In genomic region chr4:113572620-113573019, GRCh38 we compare ENCODE assay signal across 23 cellular contexts.
DNase-seq lines count a peak whose midpoint lies in the region; ATAC-seq, FAIRE-seq and TF ChIP-seq lines count a peak whose summit lies in the region.
"Had no signal": no experiment of that assay in that cellular context is flagged by ENCODE, and none has a peak within 500 bp of the region (broad histone marks: within the 10 kb centered on the region; RNA-seq: fewer than 3 reads in every experiment).

No MANE protein-coding gene starts in this region.

- H4K20me1 ChIP-seq in OCI-LY1 (ENCODE audit: insufficient read depth, low read length) (no peaks in the 10 kb centered on the region), K562 (replicated peaks; ENCODE audit: control insufficient read depth, insufficient read depth, low read length) (no peaks in the 10 kb centered on the region), MM.1S (ENCODE audit: insufficient read depth, low read length) (no peaks in the 10 kb centered on the region)

- DNase-seq in left ventricle myocardium inferior (no peak), cardiac septum (ENCODE audit: low spot score) (no peak), K562 (ENCODE audit: extremely low read depth in 1 of 4, low spot score in 3 of 4) (no peak), natural killer cell (no peak), MM.1S (no peak), NOMO-1 (lab: John Stamatoyannopoulos, UW; ENCODE audit: unreplicated experiment in 2 of 2) (no peak)
- DNase-seq: AML-193; GDM1; GM23248; H9; IMR-90; MV-4-11; NCI-H1105 treated with DMSO at 0.1 percent for 48 hours; NCI-H2029 treated with DMSO at 0.1 percent for 48 hours; NCI-H226; NCI-H510A treated with DMSO at 0.1 percent for 48 hours; NCI-H748 treated with DMSO at 0.1 percent for 48 hours; NK-92 treated with Interleukin-12 subunit alpha and Interleukin-12 subunit beta, amount 100 ng/mL, for 24 hours; OCI-M1 had no signal

- POLR2A ChIA-PET in K562 (lab: Yijun Ruan, JAX): no interaction called here

- no peaks in the 10 kb centered on the region for H3K9me3 Mint-ChIP-seq in natural killer cell
- H3K9me3 Mint-ChIP-seq: H9 had no signal

- 3% methylated on average over 3 of the region's 3 CpGs for WGBS in K562 (ENCODE audit: insufficient coverage, low coverage, missing lambda C conversion rate)

- H3K9me3 ChIP-seq in left ventricle myocardium inferior (replicated peaks): peaks cover 12% of the 10 kb centered on the region
- no peaks in the 10 kb centered on the region for H3K9me3 ChIP-seq in OCI-LY1 (ENCODE audit: low read length)
- no peaks in the 10 kb centered on the region; the same call in 1 of the 2 replicates for H3K9me3 ChIP-seq in K562 (replicated peaks; ENCODE audit: control insufficient read depth, insufficient read depth, low read depth, low read length)
- H3K9me3 ChIP-seq in MM.1S (replicated peaks; ENCODE audit: insufficient read depth, low read length): no peaks in the 10 kb centered on the region

- H3K9me2 ChIP-seq in OCI-LY1 (ENCODE audit: low read depth, low read length): no peaks in the 10 kb centered on the region
- H3K9me2 ChIP-seq in MM.1S (replicated peaks; ENCODE audit: insufficient read depth, low read length): no peaks in the 10 kb centered on the region

- in situ Hi-C loops in K562 (cut with MboI): no loop called here

- H2AFZ ChIP-seq in OCI-LY1 (ENCODE audit: low read length): no peak overlapping the region
- no peak overlapping the region for H2AFZ ChIP-seq in K562 (ENCODE audit: low read depth, low read length)
- no peak overlapping the region for H2AFZ ChIP-seq in MM.1S (ENCODE audit: low read length)
- H2AFZ ChIP-seq: GM23248 had no signal

- H3K4me1 ChIP-seq in left ventricle myocardium inferior (peaks cover 45% of the 10 kb centered on the region), OCI-LY1 (ENCODE audit: insufficient read depth, low read length, severe bottlenecking) (peaks cover 84% of the 10 kb centered on the region), K562 (replicated peaks in 1 of 2; ENCODE audit: control insufficient read depth in 2 of 2, insufficient read depth in 2 of 2, low read length in 2 of 2) (no peaks in the 10 kb centered on the region; a peak in 1 of 5 replicates), MM.1S (ENCODE audit: low read length) (no peaks in the 10 kb centered on the region)

- no peak for TF ChIP-seq POLR2A in K562 (conservative IDR thresholded peaks at IDR 0.05)

- H3K9ac ChIP-seq in OCI-LY1 (ENCODE audit: low read length) (no peak overlapping the region), K562 (ENCODE audit: insufficient read depth in 1 of 2, low read depth in 2 of 2, low read length in 2 of 2) (no peak overlapping the region), MM.1S (ENCODE audit: low read length) (no peak overlapping the region)
- H3K9ac ChIP-seq: GM23248 had no signal

- H3K4me3 Mint-ChIP-seq in natural killer cell: no peak overlapping the region
- H3K4me3 Mint-ChIP-seq: H9 had no signal

- peak overlapping the region; percentile 62 for H3K27ac ChIP-seq in left ventricle myocardium inferior (replicated peaks)
- peak overlapping the region; percentile 97 for H3K27ac ChIP-seq in OCI-LY1 (ENCODE audit: low read depth, low read length, poor library complexity, severe bottlenecking)
- H3K27ac ChIP-seq in K562 (ENCODE audit: extremely low read depth, low read depth, low read length): no peak overlapping the region
- no peak overlapping the region for H3K27ac ChIP-seq in MM.1S (ENCODE audit: low read length)
- H3K27ac ChIP-seq: C4-2B, GM23248 had no signal

- H3F3A ChIP-seq in OCI-LY1 (ENCODE audit: insufficient read depth, low read length) (no peaks in the 10 kb centered on the region; the same call in 1 of the 2 replicates), MM.1S (ENCODE audit: insufficient read depth, low read length) (no peaks in the 10 kb centered on the region)

- H3K27me3 Mint-ChIP-seq in natural killer cell (ENCODE audit: low read depth in 2 of 2): no peaks in the 10 kb centered on the region

- CTCF ChIA-PET in K562 (lab: Yijun Ruan, JAX; ENCODE audit: low intra/inter-chr PET ratio): no interaction called here

- no peak overlapping the region for H3K4me3 ChIP-seq in left ventricle myocardium inferior
- H3K4me3 ChIP-seq in OCI-LY1 (ENCODE audit: low read depth, low read length, poor library complexity, severe bottlenecking): no peak overlapping the region
- no peak overlapping the region for H3K4me3 ChIP-seq in K562
- no peak overlapping the region for H3K4me3 ChIP-seq in MM.1S (ENCODE audit: low read length)
- H3K4me3 ChIP-seq: GM23248 had no signal

- H3K9me1 ChIP-seq in K562 (ENCODE audit: control insufficient read depth, insufficient read depth, low read length): no peaks in the 10 kb centered on the region

- TF ChIP-seq RAD21 in K562 (CRISPR knock-in tag; conservative IDR thresholded peaks at IDR 0.05 in 1 of 2, IDR thresholded peaks at IDR 0.05 in 1 of 2): no peak

- H3K36me3 Mint-ChIP-seq in natural killer cell: no peaks in the 10 kb centered on the region

- peaks cover 36 to 42% of the 10 kb centered on the region in 2 donors for H3K4me1 Mint-ChIP-seq in natural killer cell

- H3K36me3 ChIP-seq in left ventricle myocardium inferior (no peaks in the 10 kb centered on the region), OCI-LY1 (ENCODE audit: insufficient read depth, low read length) (peaks cover 25% of the 10 kb centered on the region), K562 (ENCODE audit: control insufficient read depth, insufficient read depth, low read length) (no peaks in the 10 kb centered on the region), MM.1S (replicated peaks; ENCODE audit: insufficient read depth, low read length) (no peaks in the 10 kb centered on the region)

- intact Hi-C loops in left ventricle myocardium inferior (cut with micrococcal nuclease): no loop called here
- intact Hi-C loops in cardiac septum (cut with DNase I): no loop called here
- intact Hi-C loops in K562 (cut with micrococcal nuclease): no loop called here
- intact Hi-C loops in natural killer cell (cut with micrococcal nuclease): no loop called here

- no peak for FAIRE-seq in K562 (lab: Jason Lieb, UNC)

- H3K4me2 ChIP-seq in OCI-LY1 (ENCODE audit: low read length) (no peak overlapping the region), K562 (ENCODE audit: insufficient read depth, low read length) (no peak overlapping the region), MM.1S (ENCODE audit: low read depth, low read length) (no peak overlapping the region)

- H3K79me2 ChIP-seq in OCI-LY1 (ENCODE audit: insufficient read depth, low read length): peaks cover 45% of the 10 kb centered on the region
- no peaks in the 10 kb centered on the region for H3K79me2 ChIP-seq in K562 (ENCODE audit: control insufficient read depth, insufficient read depth, low read length)
- no peaks in the 10 kb centered on the region for H3K79me2 ChIP-seq in MM.1S (ENCODE audit: low read length)

- no peak for TF ChIP-seq EP300 in K562 (IDR thresholded peaks at IDR 0.05; ENCODE audit: low read length)

- H3K27me3 ChIP-seq in left ventricle myocardium inferior (ENCODE audit: low read depth) (no peaks in the 10 kb centered on the region), OCI-LY1 (ENCODE audit: insufficient read depth, low read length) (no peaks in the 10 kb centered on the region), K562 (ENCODE audit: control insufficient read depth in 2 of 2, insufficient read depth in 2 of 2, low read length in 2 of 2) (no peaks in the 10 kb centered on the region), MM.1S (replicated peaks; ENCODE audit: insufficient read depth, low read length) (peaks cover 7% of the 10 kb centered on the region)

- ATAC-seq in K562 (no peak), HG03175 (IDR thresholded peaks at IDR 0.05; ENCODE audit: unreplicated experiment) (no peak), natural killer cell (no peak)
- ATAC-seq: Right ventricle myocardium inferior had no signal

- H3K27ac Mint-ChIP-seq in natural killer cell: no peak overlapping the region
- H3K27ac Mint-ChIP-seq: H9 had no signal

- TF ChIP-seq CTCF in left ventricle myocardium inferior (IDR thresholded peaks at IDR 0.05; ENCODE audit: borderline replicate concordance) (no peak), OCI-LY1 (IDR thresholded peaks at IDR 0.05; ENCODE audit: low read length) (no peak), K562 (IDR thresholded peaks at IDR 0.05 in 2 of 3, conservative IDR thresholded peaks at IDR 0.05 in 1 of 3; ENCODE audit: insufficient read depth in 2 of 3, low read depth in 1 of 3, low read length in 3 of 3) (no peak), natural killer cell (IDR thresholded peaks at IDR 0.05) (no peak), MM.1S (IDR thresholded peaks at IDR 0.05; ENCODE audit: low read length) (no peak)

- no TSS peak for BruUV-seq in K562 (replicated peaks; lab: Mats Ljungman, UMichigan)

TF ChIP-seq in K562, 482 proteins besides CTCF, POLR2A, EP300 and RAD21:
- peak; percentile 22 for TF ChIP-seq ZNF146 (CRISPR knock-in tag; IDR thresholded peaks at IDR 0.05; ENCODE audit: unreplicated experiment)
- TF ChIP-seq ZNF274 (IDR thresholded peaks at IDR 0.05; ENCODE audit: borderline replicate concordance, low read depth, low read length): no peak

Comparison
In these comparisons a context has a peak if more than half of its experiments do, and no peak if none do; other contexts are left out.
1. H3K27ac ChIP-seq: peak in left ventricle myocardium inferior (single experiment) and OCI-LY1 (single experiment); none in K562 (single experiment) and MM.1S (single experiment).